In the genomic region with DNA sequence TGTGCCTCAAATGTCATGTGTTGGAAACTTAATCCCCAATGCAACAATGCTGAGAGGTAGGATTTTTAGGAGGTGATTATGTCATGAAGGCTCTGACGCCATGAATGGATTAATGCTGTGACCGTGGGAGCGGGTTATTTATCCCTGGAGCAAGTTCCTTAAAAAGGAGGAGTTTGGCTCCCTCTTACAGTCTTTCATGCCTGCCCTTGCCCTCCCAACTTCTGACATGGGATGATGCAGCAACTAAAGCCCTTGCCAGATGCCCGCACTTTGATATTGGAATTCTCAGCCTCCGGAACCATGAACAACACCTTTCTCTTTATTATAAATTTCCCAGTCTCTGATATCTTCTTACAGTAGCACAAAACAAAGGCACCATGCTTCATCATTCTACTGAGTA, we compare ENCODE assay signal across 1 cellular context.
TF ChIP-seq lines count a peak whose summit lies in the region.

No MANE protein-coding gene starts in this region.

TF ChIP-seq in HepG2, 621 proteins besides CTCF, POLR2A, EP300 and RAD21 (continued from another document):
- TF ChIP-seq, protein P1, sequence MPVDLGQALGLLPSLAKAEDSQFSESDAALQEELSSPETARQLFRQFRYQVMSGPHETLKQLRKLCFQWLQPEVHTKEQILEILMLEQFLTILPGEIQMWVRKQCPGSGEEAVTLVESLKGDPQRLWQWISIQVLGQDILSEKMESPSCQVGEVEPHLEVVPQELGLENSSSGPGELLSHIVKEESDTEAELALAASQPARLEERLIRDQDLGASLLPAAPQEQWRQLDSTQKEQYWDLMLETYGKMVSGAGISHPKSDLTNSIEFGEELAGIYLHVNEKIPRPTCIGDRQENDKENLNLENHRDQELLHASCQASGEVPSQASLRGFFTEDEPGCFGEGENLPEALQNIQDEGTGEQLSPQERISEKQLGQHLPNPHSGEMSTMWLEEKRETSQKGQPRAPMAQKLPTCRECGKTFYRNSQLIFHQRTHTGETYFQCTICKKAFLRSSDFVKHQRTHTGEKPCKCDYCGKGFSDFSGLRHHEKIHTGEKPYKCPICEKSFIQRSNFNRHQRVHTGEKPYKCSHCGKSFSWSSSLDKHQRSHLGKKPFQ (CRISPR knock-in tag; IDR thresholded peaks at IDR 0.05; ENCODE audit: insufficient replicate concordance): no peak
- TF ChIP-seq ZNF343 (CRISPR knock-in tag; IDR thresholded peaks at IDR 0.05) (no peak), PAF1 (CRISPR knock-in tag; IDR thresholded peaks at IDR 0.05) (no peak), ZSCAN25 (CRISPR knock-in tag; IDR thresholded peaks at IDR 0.05) (no peak), AGO1 (IDR thresholded peaks at IDR 0.05; ENCODE audit: low read depth, low read length, poor library complexity, severe bottlenecking) (no peak), ZNF136 (CRISPR knock-in tag; IDR thresholded peaks at IDR 0.05; ENCODE audit: low read depth) (no peak), SATB2 (CRISPR knock-in tag; IDR thresholded peaks at IDR 0.05) (no peak), ZNF180 (CRISPR knock-in tag; IDR thresholded peaks at IDR 0.05; ENCODE audit: borderline replicate concordance, low read depth) (no peak)
- TF ChIP-seq, protein P2, sequence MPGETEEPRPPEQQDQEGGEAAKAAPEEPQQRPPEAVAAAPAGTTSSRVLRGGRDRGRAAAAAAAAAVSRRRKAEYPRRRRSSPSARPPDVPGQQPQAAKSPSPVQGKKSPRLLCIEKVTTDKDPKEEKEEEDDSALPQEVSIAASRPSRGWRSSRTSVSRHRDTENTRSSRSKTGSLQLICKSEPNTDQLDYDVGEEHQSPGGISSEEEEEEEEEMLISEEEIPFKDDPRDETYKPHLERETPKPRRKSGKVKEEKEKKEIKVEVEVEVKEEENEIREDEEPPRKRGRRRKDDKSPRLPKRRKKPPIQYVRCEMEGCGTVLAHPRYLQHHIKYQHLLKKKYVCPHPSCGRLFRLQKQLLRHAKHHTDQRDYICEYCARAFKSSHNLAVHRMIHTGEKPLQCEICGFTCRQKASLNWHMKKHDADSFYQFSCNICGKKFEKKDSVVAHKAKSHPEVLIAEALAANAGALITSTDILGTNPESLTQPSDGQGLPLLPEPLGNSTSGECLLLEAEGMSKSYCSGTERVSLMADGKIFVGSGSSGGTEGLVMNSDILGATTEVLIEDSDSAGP (CRISPR knock-in tag; IDR thresholded peaks at IDR 0.05; ENCODE audit: borderline replicate concordance): no peak
